In the genomic region with DNA sequence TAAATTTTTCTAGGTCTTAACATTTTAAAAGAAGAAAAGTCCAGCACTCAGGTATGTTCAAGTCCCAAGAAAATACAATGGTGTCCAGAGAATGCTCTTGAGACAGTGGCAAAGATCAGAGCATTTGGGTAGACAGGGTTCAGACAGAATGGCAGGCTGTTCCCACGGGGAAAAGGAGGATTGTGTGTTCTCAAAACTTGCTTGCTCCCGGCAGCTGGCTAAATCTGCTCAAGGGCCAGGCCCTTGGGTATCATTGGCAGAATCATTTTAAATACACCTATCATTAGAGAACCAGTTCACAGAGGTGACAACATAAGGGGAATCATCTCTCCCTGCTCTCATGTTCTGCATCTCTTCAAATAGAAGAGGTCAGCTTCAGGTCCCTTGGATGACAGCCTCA, we compare ENCODE assay signal across 25 cellular contexts.
"Had no signal": no experiment of that assay in that cellular context is flagged by ENCODE, and none has a peak within 500 bp of the region (broad histone marks: within the 10 kb centered on the region; RNA-seq: fewer than 3 reads in every experiment).

No MANE protein-coding gene starts in this region.

- H3K4me3 ChIP-seq: colonic mucosa, esophagus muscularis mucosa, gastroesophageal sphincter, heart right ventricle, mucosa of descending colon, pancreas, right lobe of liver, suprapubic skin, transverse colon, vagina had no signal

- H3K36me3 ChIP-seq: colonic mucosa, esophagus muscularis mucosa, gastroesophageal sphincter, heart right ventricle, neutrophil, pancreas, right lobe of liver, suprapubic skin, transverse colon, vagina had no signal

- FAIRE-seq: endothelial cell of umbilical vein, pancreas, small intestine had no signal

- H3K27ac ChIP-seq: colonic mucosa, esophagus muscularis mucosa, foreskin keratinocyte, gastroesophageal sphincter, heart right ventricle, neutrophil, pancreas, right lobe of liver, suprapubic skin, transverse colon, vagina had no signal

- H3K9me3 ChIP-seq: colonic mucosa, esophagus muscularis mucosa, gastroesophageal sphincter, heart right ventricle, mucosa of descending colon, neutrophil, pancreas, right lobe of liver, suprapubic skin, transverse colon, vagina had no signal

- DNase-seq: colonic mucosa; effector memory CD4-positive, alpha-beta T cell; foreskin keratinocyte; heart right ventricle; hippocampal formation; immature natural killer cell; islet precursor cell; mesenchymal stem cell; mucosa of descending colon; naive B cell; pancreas; right lobe of liver; small intestine; stimulated activated CD4-positive, alpha-beta T cell treated with anti-CD3 and anti-CD28 coated beads, Interleukin-15, amount 100 ng/mL, for 24 hours; stimulated activated CD4-positive, alpha-beta T cell treated with anti-CD3 and anti-CD28 coated beads, Interleukin-2, amount 100 ng/mL, for 48 hours; stimulated activated CD8-positive, alpha-beta memory T cell treated with anti-CD3 and anti-CD28 coated beads, Interleukin-4, amount 100 ng/mL, for 48 hours; stimulated activated naive CD4-positive, alpha-beta T cell; stimulated activated naive CD8-positive, alpha-beta T cell treated with anti-CD3 and anti-CD28 coated beads, Interleukin-15, amount 100 ng/mL, for 72 hours; transverse colon had no signal

- H3K4me1 ChIP-seq: colonic mucosa, esophagus muscularis mucosa, foreskin keratinocyte, gastroesophageal sphincter, heart right ventricle, pancreas, right lobe of liver, transverse colon, vagina had no signal
